8 cellular contexts compared by ENCODE assay signal in genomic region chrX:40543661-40544328, GRCh38. TPM values are rescaled to one million over a fixed set of nuclear protein-coding genes. Genes with fewer than 3 reads are reported as not detected.
A peak's percentile ranks its signal among the peaks of the same experiment; 100 is the strongest.
DNase-seq lines count a peak whose midpoint lies in the region; ATAC-seq, FAIRE-seq and TF ChIP-seq lines count a peak whose summit lies in the region.

No MANE protein-coding gene starts in this region.

- H3K36me3 ChIP-seq in astrocyte (ENCODE audit: insufficient read depth, low read length) (no peaks in the 10 kb centered on the region), hepatocyte (replicated peaks; ENCODE audit: insufficient read depth, low read depth) (no peaks in the 10 kb centered on the region), skeletal muscle satellite cell (ENCODE audit: insufficient read depth, low read length) (no peaks in the 10 kb centered on the region)

- CTCF ChIA-PET in GM10248 (lab: Yijun Ruan, JAX) = interaction anchor here (0.6 to 3.1 kb wide), 29 partner anchors 9 to 1216 kb away, joined by 3 to 29 read pairs (median 3); partner anchors contain the start of gene CXorf38

- H3K9me2 ChIP-seq in hepatocyte (replicated peaks; ENCODE audit: insufficient read depth) = no peaks in the 10 kb centered on the region

- POLR2A ChIA-PET in GM10248 (lab: Yijun Ruan, JAX) = no interaction called here

- no peak for FAIRE-seq in astrocyte (lab: Jason Lieb, UNC)

- H3K9me3 ChIP-seq in astrocyte (ENCODE audit: insufficient read depth, low read depth, low read length) = no peaks in the 10 kb centered on the region
- no peaks in the 10 kb centered on the region for H3K9me3 ChIP-seq in hepatocyte (ENCODE audit: low read depth)
- no peaks in the 10 kb centered on the region for H3K9me3 ChIP-seq in skeletal muscle satellite cell (replicated peaks; ENCODE audit: low read length)

- DNase-seq in AG08395 (ENCODE audit: low spot score) = peak; percentile 36
- peak; percentile 40 for DNase-seq in GM10248 (ENCODE audit: extremely low spot score)
- DNase-seq in NCI-H2196 (lab: John Stamatoyannopoulos, UW; ENCODE audit: unreplicated experiment) = peak; percentile 66
- DNase-seq in astrocyte (ENCODE audit: low read depth) = peak; percentile 39
- DNase-seq in hepatocyte (ENCODE audit: low spot score) = peak; percentile 84
- no peak for DNase-seq in epidermal melanocyte (ENCODE audit: insufficient read length, low spot score)

- H3K9me3 Mint-ChIP-seq in astrocyte (ENCODE audit: unreplicated experiment) = no peaks in the 10 kb centered on the region

- no peak overlapping the region for H3K4me3 ChIP-seq in astrocyte (ENCODE audit: insufficient read depth, low read depth, low read length)
- no peak overlapping the region for H3K4me3 ChIP-seq in hepatocyte
- no peak overlapping the region for H3K4me3 ChIP-seq in skeletal muscle satellite cell (ENCODE audit: low read length)

- no peaks in the 10 kb centered on the region for H3K36me3 Mint-ChIP-seq in astrocyte (ENCODE audit: low read depth, unreplicated experiment)

- peak overlapping the region; percentile 41 for H2AFZ ChIP-seq in astrocyte (ENCODE audit: low read depth, low read length)
- peak overlapping the region; percentile 44 for H2AFZ ChIP-seq in hepatocyte

- no peaks in the 10 kb centered on the region for H3K27me3 Mint-ChIP-seq in astrocyte (ENCODE audit: low read depth, unreplicated experiment)

- H3K9ac ChIP-seq in astrocyte (ENCODE audit: low read length) (no peak overlapping the region), skeletal muscle satellite cell (ENCODE audit: low read depth, low read length) (no peak overlapping the region)

- H3K79me2 ChIP-seq in astrocyte (ENCODE audit: insufficient read depth, low read length) (no peaks in the 10 kb centered on the region), hepatocyte (no peaks in the 10 kb centered on the region)

- ATAC-seq in HG03039 (IDR thresholded peaks at IDR 0.05; ENCODE audit: unreplicated experiment) = no peak

- H3K27ac Mint-ChIP-seq in astrocyte (ENCODE audit: unreplicated experiment) = peak overlapping the region; percentile 81

- H3K4me1 Mint-ChIP-seq in astrocyte (ENCODE audit: low read depth, unreplicated experiment) = peaks cover 9% of the 10 kb centered on the region

- no peak overlapping the region for H3K4me3 Mint-ChIP-seq in astrocyte (ENCODE audit: unreplicated experiment)

- H4K20me1 ChIP-seq in astrocyte (ENCODE audit: insufficient read depth, low read length) (no peaks in the 10 kb centered on the region), hepatocyte (ENCODE audit: insufficient read depth, poor library complexity, severe bottlenecking) (no peaks in the 10 kb centered on the region)

- H3K27me3 ChIP-seq in astrocyte (ENCODE audit: insufficient read depth, low read length) = no peaks in the 10 kb centered on the region
- H3K27me3 ChIP-seq in hepatocyte = no peaks in the 10 kb centered on the region
- peaks cover 35% of the 10 kb centered on the region for H3K27me3 ChIP-seq in skeletal muscle satellite cell (ENCODE audit: control insufficient read depth, insufficient read depth, low read length)

- H3K4me2 ChIP-seq in astrocyte (ENCODE audit: low read length) (peak overlapping the region; percentile 63), hepatocyte (peak overlapping the region; percentile 61), skeletal muscle satellite cell (ENCODE audit: low read length) (peak overlapping the region; percentile 27)

- peak; percentile 64 for TF ChIP-seq CTCF in GM10248 (IDR thresholded peaks at IDR 0.05; ENCODE audit: control extremely low read depth, extremely low read depth, low read depth, missing control alignments)
- TF ChIP-seq CTCF in astrocyte (IDR thresholded peaks at IDR 0.05; ENCODE audit: insufficient read depth, low read depth, low read length) = peak; percentile 77
- peak; percentile 94 for TF ChIP-seq CTCF in hepatocyte (IDR thresholded peaks at IDR 0.05; ENCODE audit: poor library complexity)

- H3K4me1 ChIP-seq in astrocyte (ENCODE audit: insufficient read depth, low read length) = no peaks in the 10 kb centered on the region
- H3K4me1 ChIP-seq in hepatocyte (ENCODE audit: insufficient read depth) = peaks cover 29% of the 10 kb centered on the region
- peaks cover 15% of the 10 kb centered on the region for H3K4me1 ChIP-seq in skeletal muscle satellite cell (ENCODE audit: control insufficient read depth, insufficient read depth, low read length)

- no peak overlapping the region for H3K27ac ChIP-seq in astrocyte (ENCODE audit: low read depth, low read length)
- peak overlapping the region; percentile 86 for H3K27ac ChIP-seq in hepatocyte

- WGBS in hepatocyte (ENCODE audit: low lambda C conversion rate, missing lambda C conversion rate) = 10% methylated on average over 8 of the region's 8 CpGs

RNA-seq across cellular contexts. Expression of gene ATP6AP2, which starts 37.0 kb away (rescaled TPM):
- total RNA-seq in astrocyte (153 and 185 TPM in 2 replicates), hepatocyte (127 and 131 TPM in 2 replicates)
- polyA plus RNA-seq in hepatocyte = 154 and 158 TPM in 2 replicates
- total RNA-seq in skeletal muscle satellite cell (2012; rRNA removed) = 78.3 and 82.8 TPM in 2 replicates
